ENCODE assay signal across 30 cellular contexts in genomic region chr5:144202725-144203124, GRCh38. TPM values are rescaled to one million over a fixed set of nuclear protein-coding genes. Genes with fewer than 3 reads are reported as not detected.
"Had no signal": no experiment of that assay in that cellular context is flagged by ENCODE, and none has a peak within 500 bp of the region (broad histone marks: within the 10 kb centered on the region; RNA-seq: fewer than 3 reads in every experiment).

No MANE protein-coding gene starts in this region.

- H3K36me3 Mint-ChIP-seq: activated naive CD8-positive, alpha-beta T cell treated with anti-CD3 and anti-CD28 coated beads, Interleukin-2, amount 10 ng/mL, durations not matched to agents 7 days and 5 days; memory B cell; natural killer cell treated with Interleukin-12 subunit alpha and Interleukin-12 subunit beta and Interleukin-15 and Interleukin-18, amount 100 ng/mL, for 72 hours; stimulated activated effector memory CD8-positive, alpha-beta T cell treated with anti-CD3 and anti-CD28 coated beads, Interleukin-12 subunit alpha, Interleukin-12 subunit beta, amount 100 ng/mL, for 72 hours had no signal

- H3K4me3 Mint-ChIP-seq: activated naive CD4-positive, alpha-beta T cell treated with anti-CD3 and anti-CD28 coated beads for 36 hours; activated naive CD8-positive, alpha-beta T cell treated with anti-CD3 and anti-CD28 coated beads, Interleukin-2, amount 10 ng/mL, durations not matched to agents 7 days and 5 days; memory B cell; natural killer cell treated with Interleukin-12 subunit alpha and Interleukin-12 subunit beta and Interleukin-15 and Interleukin-18, amount 100 ng/mL, for 72 hours; stimulated activated effector memory CD8-positive, alpha-beta T cell treated with anti-CD3 and anti-CD28 coated beads, Interleukin-12 subunit alpha, Interleukin-12 subunit beta, amount 100 ng/mL, for 72 hours; T-helper 17 cell had no signal

- H3K27ac Mint-ChIP-seq: activated naive CD4-positive, alpha-beta T cell treated with anti-CD3 and anti-CD28 coated beads for 36 hours; activated naive CD8-positive, alpha-beta T cell treated with anti-CD3 and anti-CD28 coated beads, Interleukin-2, amount 10 ng/mL, durations not matched to agents 7 days and 5 days; memory B cell; natural killer cell treated with Interleukin-12 subunit alpha and Interleukin-12 subunit beta and Interleukin-15 and Interleukin-18, amount 100 ng/mL, for 72 hours; stimulated activated effector memory CD8-positive, alpha-beta T cell treated with anti-CD3 and anti-CD28 coated beads, Interleukin-12 subunit alpha, Interleukin-12 subunit beta, amount 100 ng/mL, for 72 hours; T-helper 17 cell had no signal

- H3K36me3 ChIP-seq: breast epithelium, esophagus squamous epithelium, gastroesophageal sphincter, heart left ventricle, pancreas, stomach, suprapubic skin, tibial nerve had no signal

- H3K27ac ChIP-seq: breast epithelium, coronary artery, esophagus squamous epithelium, gastroesophageal sphincter, heart left ventricle, pancreas, skin epidermis, stomach, suprapubic skin, tibial nerve had no signal

- DNase-seq: activated CD4-positive, alpha-beta T cell treated with anti-CD3 and anti-CD28 coated beads, Interleukin-2, amount 50 U/mL, for 1 hour; activated CD8-positive, alpha-beta memory T cell treated with anti-CD3 and anti-CD28 coated beads for 24 hours; activated CD8-positive, alpha-beta memory T cell treated with anti-CD3 and anti-CD28 coated beads, Interleukin-2, amount 50 U/mL, for 48 hours; activated effector memory CD4-positive, alpha-beta T cell treated with Interleukin-2 at 50 U/mL for 16 hours; activated naive CD4-positive, alpha-beta T cell treated with anti-CD3 and anti-CD28 coated beads for 36 hours; activated naive CD8-positive, alpha-beta T cell treated with anti-CD3 and anti-CD28 coated beads, Interleukin-2, amount 10 ng/mL, durations not matched to agents 7 days and 5 days; activated T-cell treated with anti-CD3 and anti-CD28 coated beads, Interleukin-2, amount 50 U/mL, for 48 hours; amniotic stem cell; cerebellar nuclear complex; esophagus squamous epithelium; heart left ventricle; left colon; pancreas; right cardiac atrium; stimulated activated CD4-positive, alpha-beta T cell treated with anti-CD3 and anti-CD28 coated beads, Interleukin-2, amount 100 ng/mL, for 24 hours; stomach; T-helper 17 cell had no signal

- FAIRE-seq: keratinocyte, urothelium cell line had no signal

- H3K9me3 ChIP-seq: breast epithelium, esophagus squamous epithelium, gastroesophageal sphincter, heart left ventricle, pancreas, stomach, suprapubic skin, tibial nerve had no signal

- H3K27me3 ChIP-seq: pancreas had no signal

- H3K4me3 ChIP-seq: breast epithelium, coronary artery, esophagus squamous epithelium, gastroesophageal sphincter, heart left ventricle, pancreas, skin epidermis, stomach, suprapubic skin, tibial nerve had no signal

- H3K9me3 Mint-ChIP-seq: activated naive CD4-positive, alpha-beta T cell treated with anti-CD3 and anti-CD28 coated beads for 36 hours; activated naive CD8-positive, alpha-beta T cell treated with anti-CD3 and anti-CD28 coated beads, Interleukin-2, amount 10 ng/mL, durations not matched to agents 7 days and 5 days; memory B cell; natural killer cell treated with Interleukin-12 subunit alpha and Interleukin-12 subunit beta and Interleukin-15 and Interleukin-18, amount 100 ng/mL, for 72 hours; stimulated activated effector memory CD8-positive, alpha-beta T cell treated with anti-CD3 and anti-CD28 coated beads, Interleukin-12 subunit alpha, Interleukin-12 subunit beta, amount 100 ng/mL, for 72 hours had no signal

- ATAC-seq: activated CD4-positive, CD25-positive, alpha-beta regulatory T cell treated with anti-CD3 and anti-CD28 coated beads, Interleukin-2, amount 50 U/mL, for 24 hours; gastroesophageal sphincter; natural killer cell treated with Interleukin-12 subunit alpha and Interleukin-12 subunit beta and Interleukin-15 and Interleukin-18, amount 100 ng/mL, for 72 hours; pancreas; stimulated activated effector memory CD8-positive, alpha-beta T cell treated with anti-CD3 and anti-CD28 coated beads, Interleukin-12 subunit alpha, Interleukin-12 subunit beta, amount 100 ng/mL, for 72 hours; T-helper 17 cell had no signal

- H3K4me1 ChIP-seq: breast epithelium, pancreas had no signal

RNA-seq across cellular contexts. Expression of gene KCTD16, which starts 32.1 kb away (rescaled TPM):
- total RNA-seq: esophagus squamous epithelium; lower leg skin; natural killer cell treated with Interleukin-12 subunit alpha and Interleukin-12 subunit beta and Interleukin-15 and Interleukin-18, amount 100 ng/mL, for 72 hours; T-helper 17 cell had no signal
- polyA plus RNA-seq: heart left ventricle had no signal
